8 cellular contexts compared by ENCODE assay signal in genomic region chr1:197911857-197912696, GRCh38. TPM values are rescaled to one million over a fixed set of nuclear protein-coding genes. Genes with fewer than 3 reads are reported as not detected.
DNase-seq lines count a peak whose midpoint lies in the region; ATAC-seq and TF ChIP-seq lines count a peak whose summit lies in the region.

No MANE protein-coding gene starts in this region.

- TF ChIP-seq CTCF in nephron progenitor cell (IDR thresholded peaks at IDR 0.05) (no peak), CD14-positive monocyte (IDR thresholded peaks at IDR 0.05) (no peak)

- no peaks in the 10 kb centered on the region for H3K9me3 Mint-ChIP-seq in nephron progenitor cell
- peaks cover 0 to 33% (median 21%) of the 10 kb centered on the region in 7 donors for H3K9me3 Mint-ChIP-seq in CD14-positive monocyte

- peaks cover 100% of the 10 kb centered on the region for H3K27me3 Mint-ChIP-seq in nephron progenitor cell (ENCODE audit: low read depth, poor library complexity)
- peaks cover 99 to 100% (median 99%) of the 10 kb centered on the region in 3 donors for H3K27me3 Mint-ChIP-seq in CD14-positive monocyte (ENCODE audit: low read depth in 3 of 3)

- H3K27ac Mint-ChIP-seq in nephron progenitor cell, result no peak overlapping the region
- H3K27ac Mint-ChIP-seq in CD14-positive monocyte, result no peak overlapping the region

- H3K4me1 Mint-ChIP-seq in nephron progenitor cell (peaks cover 45% of the 10 kb centered on the region), CD14-positive monocyte (peaks cover 70% of the 10 kb centered on the region)

- intact Hi-C loops in CD14-positive monocyte (cut with micrococcal nuclease), result loop anchor here in 1 of 2 donors (10.0 kb wide), 1 partner anchor 297 kb away; no protein-coding TSS in a partner anchor

- H3K4me3 ChIP-seq in MG63, result peak overlapping the region; percentile 27

- DNase-seq in DMS53 treated with DMSO at 0.1 percent for 48 hours (lab: John Stamatoyannopoulos, UW; ENCODE audit: unreplicated experiment) (peak; percentile 8), MG63 (no peak), T47D (ENCODE audit: low read depth in 1 of 2, low spot score in 1 of 2) (peak; percentile 45 to 52), nephron progenitor cell (peak; percentile 33), anterior cingulate cortex (lab: John Stamatoyannopoulos, UW) (no peak), CD14-positive monocyte (ENCODE audit: low spot score) (no peak)
- DNase-seq in central memory CD4-positive, alpha-beta T cell, result no peak

- H3K9me3 ChIP-seq in MG63, result no peaks in the 10 kb centered on the region

- H3K36me3 Mint-ChIP-seq in nephron progenitor cell (ENCODE audit: low read depth) (no peaks in the 10 kb centered on the region), CD14-positive monocyte (peaks cover 3 to 21% of the 10 kb centered on the region in 2 donors)

- H3K27me3 ChIP-seq in MG63, result peaks cover 5% of the 10 kb centered on the region; the same call in 1 of the 2 replicates

- H3K4me3 Mint-ChIP-seq in nephron progenitor cell, result peak overlapping the region; percentile 50
- H3K4me3 Mint-ChIP-seq in CD14-positive monocyte, result peak overlapping the region in 1 of 2 donors; percentile 93

- in situ Hi-C loops in T47D (cut with HindIII; ENCODE audit: low pct_unique_long_range_greater_than_20kb, low sequenced_read_pairs), result no loop called here

- H3K36me3 ChIP-seq in MG63, result no peaks in the 10 kb centered on the region

- ATAC-seq in HG02981 (IDR thresholded peaks at IDR 0.05; ENCODE audit: unreplicated experiment), result no peak

RNA-seq across cellular contexts. Expression of gene LHX9, which starts 5.1 kb away (rescaled TPM):
- total RNA-seq in MG63 (2014; rRNA removed; shearing (Covaris generic); ENCODE audit: low replicate concordance), result 0.37 and 0.76 TPM in 2 replicates
- polyA plus RNA-seq in CD14-positive monocyte, result not detected

RNA-seq across cellular contexts. Expression of gene C1orf53, which starts 9.6 kb away (rescaled TPM):
- total RNA-seq in MG63 (2014; rRNA removed; shearing (Covaris generic); ENCODE audit: low replicate concordance), result 7.6 and 12.6 TPM in 2 replicates
- polyA plus RNA-seq in CD14-positive monocyte, result 1 to 10 TPM; 5.6 to 8.3 TPM

Comparison
In these comparisons a context has a peak if more than half of its experiments do, and no peak if none do; other contexts are left out.
1. DNase-seq: peak in DMS53 treated with DMSO at 0.1 percent for 48 hours (single experiment), T47D (2 of 2) and nephron progenitor cell (single experiment); none in MG63 (single experiment), anterior cingulate cortex (0 of 58), CD14-positive monocyte (single experiment) and central memory CD4-positive, alpha-beta T cell (single experiment).